ENCODE assay signal across 17 cellular contexts in the genomic region with DNA sequence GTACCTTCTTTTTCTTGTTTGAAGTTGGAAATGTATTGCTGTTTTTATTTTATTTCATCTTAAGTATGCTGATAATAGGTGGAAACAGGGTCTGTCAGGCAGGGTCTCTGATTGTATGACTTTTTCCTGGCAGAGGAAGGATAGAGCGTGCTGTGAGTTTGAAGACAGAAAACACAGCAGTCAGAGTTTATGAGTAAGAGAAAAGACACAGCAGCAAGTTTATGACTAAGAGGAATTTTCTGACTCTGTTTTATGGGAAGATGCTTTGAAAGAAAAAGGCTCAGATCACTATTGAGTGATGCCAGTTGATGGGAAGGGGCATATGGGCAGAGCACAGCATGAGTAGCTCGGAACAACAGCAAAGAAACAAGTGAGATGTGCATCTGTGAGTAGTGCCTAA.
DNase-seq lines count a peak whose midpoint lies in the region; ATAC-seq and TF ChIP-seq lines count a peak whose summit lies in the region.
"Had no signal": no experiment of that assay in that cellular context is flagged by ENCODE, and none has a peak within 500 bp of the region (broad histone marks: within the 10 kb centered on the region; RNA-seq: fewer than 3 reads in every experiment).

No MANE protein-coding gene starts in this region.

- TF ChIP-seq CTCF in SK-N-SH (IDR thresholded peaks at IDR 0.05): no peak
- TF ChIP-seq CTCF in fibroblast of villous mesenchyme (IDR thresholded peaks at IDR 0.05; ENCODE audit: insufficient read depth, low read depth, low read length): no peak
- TF ChIP-seq CTCF in osteoblast (IDR thresholded peaks at IDR 0.05; ENCODE audit: extremely low read depth, low read depth, low read length): no peak
- no peak for TF ChIP-seq CTCF in upper lobe of right lung (IDR thresholded peaks at IDR 0.05)

- DNase-seq in SK-N-SH (no peak), fibroblast of villous mesenchyme (ENCODE audit: low read depth) (peak; percentile 22), osteoblast (ENCODE audit: insufficient read length, low spot score, missing footprints) (no peak), upper lobe of right lung (no peak), NCI-H2196 treated with DMSO at 0.1 percent for 48 hours (lab: John Stamatoyannopoulos, UW; ENCODE audit: unreplicated experiment) (no peak)
- DNase-seq in natural killer cell treated with Interleukin-12 subunit alpha and Interleukin-12 subunit beta and Interleukin-15 and Interleukin-18, amount 100 ng/mL, for 72 hours (ENCODE audit: low spot score): no peak
- DNase-seq: DMS 273 treated with DMSO at 0.1 percent for 48 hours, H9, NCI-H1048, NCI-H146, NCI-H2081 treated with DMSO at 0.1 percent for 48 hours, NCI-H226, NCI-H526 treated with DMSO at 0.1 percent for 48 hours had no signal

- H3K9me2 ChIP-seq in SK-N-SH: no peaks in the 10 kb centered on the region; the same call in 1 of the 2 replicates

- H3K4me1 Mint-ChIP-seq in natural killer cell treated with Interleukin-12 subunit alpha and Interleukin-12 subunit beta and Interleukin-15 and Interleukin-18, amount 100 ng/mL, for 72 hours (ENCODE audit: low read depth in 2 of 2): no peaks in the 10 kb centered on the region
- H3K4me1 Mint-ChIP-seq: H9 had no signal

- peak overlapping the region; percentile 45; the same call in 1 of the 2 replicates for H2AFZ ChIP-seq in SK-N-SH (ENCODE audit: low read depth)
- peak overlapping the region; percentile 12 for H2AFZ ChIP-seq in osteoblast (ENCODE audit: low read length)

- H3K4me1 ChIP-seq in SK-N-SH (ENCODE audit: control insufficient read depth in 1 of 2, insufficient read depth in 2 of 2, low read depth in 1 of 2, low read length in 1 of 2) (no peaks in the 10 kb centered on the region), osteoblast (ENCODE audit: insufficient read depth, low read length) (no peaks in the 10 kb centered on the region), upper lobe of right lung (no peaks in the 10 kb centered on the region)
- H3K4me1 ChIP-seq: BLaER1 had no signal

- TF ChIP-seq EP300 in SK-N-SH (IDR thresholded peaks at IDR 0.05; ENCODE audit: borderline replicate concordance in 1 of 2, low read depth in 1 of 2, low read length in 1 of 2): no peak

- no peak overlapping the region for H3K4me3 Mint-ChIP-seq in natural killer cell treated with Interleukin-12 subunit alpha and Interleukin-12 subunit beta and Interleukin-15 and Interleukin-18, amount 100 ng/mL, for 72 hours
- H3K4me3 Mint-ChIP-seq: H9 had no signal

- POLR2A ChIA-PET in SK-N-SH (lab: Yijun Ruan, JAX): no interaction called here

- H3K4me2 ChIP-seq in SK-N-SH (no peak overlapping the region), osteoblast (ENCODE audit: insufficient read depth, low read length) (no peak overlapping the region)
- H3K4me2 ChIP-seq: BLaER1 had no signal

- H3K27me3 ChIP-seq in SK-N-SH (ENCODE audit: insufficient read depth) (no peaks in the 10 kb centered on the region), osteoblast (ENCODE audit: insufficient read depth, low read length) (no peaks in the 10 kb centered on the region), upper lobe of right lung (no peaks in the 10 kb centered on the region)
- H3K27me3 ChIP-seq: BLaER1 had no signal

- no peak for TF ChIP-seq RAD21 in SK-N-SH (IDR thresholded peaks at IDR 0.05; ENCODE audit: low read length)

- H3K79me2 ChIP-seq in SK-N-SH (ENCODE audit: insufficient read depth): no peaks in the 10 kb centered on the region
- no peaks in the 10 kb centered on the region for H3K79me2 ChIP-seq in osteoblast (ENCODE audit: insufficient read depth, low read length)

- H3K36me3 ChIP-seq in SK-N-SH (replicated peaks in 1 of 2; ENCODE audit: control insufficient read depth in 1 of 2, insufficient read depth in 2 of 2, low read length in 1 of 2) (no peaks in the 10 kb centered on the region), osteoblast (ENCODE audit: insufficient read depth, low read length) (no peaks in the 10 kb centered on the region), upper lobe of right lung (no peaks in the 10 kb centered on the region)
- H3K36me3 ChIP-seq: BLaER1 had no signal

- no peaks in the 10 kb centered on the region for H3K9me3 Mint-ChIP-seq in natural killer cell treated with Interleukin-12 subunit alpha and Interleukin-12 subunit beta and Interleukin-15 and Interleukin-18, amount 100 ng/mL, for 72 hours

- CTCF ChIA-PET in SK-N-SH (lab: Yijun Ruan, JAX): no interaction called here

- 53% methylated on average over 2 of the region's 2 CpGs for WGBS in SK-N-SH (ENCODE audit: low lambda C conversion rate)

- H4K20me1 ChIP-seq in SK-N-SH (ENCODE audit: insufficient read depth) (no peaks in the 10 kb centered on the region), osteoblast (ENCODE audit: insufficient read depth, low read length) (no peaks in the 10 kb centered on the region)
- H4K20me1 ChIP-seq: BLaER1 had no signal

- no peaks in the 10 kb centered on the region for H3K36me3 Mint-ChIP-seq in natural killer cell treated with Interleukin-12 subunit alpha and Interleukin-12 subunit beta and Interleukin-15 and Interleukin-18, amount 100 ng/mL, for 72 hours

- no peaks in the 10 kb centered on the region for H3K27me3 Mint-ChIP-seq in natural killer cell treated with Interleukin-12 subunit alpha and Interleukin-12 subunit beta and Interleukin-15 and Interleukin-18, amount 100 ng/mL, for 72 hours

- H3K27ac Mint-ChIP-seq in natural killer cell treated with Interleukin-12 subunit alpha and Interleukin-12 subunit beta and Interleukin-15 and Interleukin-18, amount 100 ng/mL, for 72 hours: no peak overlapping the region
- H3K27ac Mint-ChIP-seq: H9 had no signal

- H3K27ac ChIP-seq in SK-N-SH (ENCODE audit: low read depth in 2 of 2, low read length in 1 of 2): no peak overlapping the region
- H3K27ac ChIP-seq in osteoblast (ENCODE audit: low read depth, low read length): no peak overlapping the region
- no peak overlapping the region for H3K27ac ChIP-seq in upper lobe of right lung
- H3K27ac ChIP-seq: 22Rv1, BLaER1 had no signal

- no peak for ATAC-seq in SK-N-SH treated with all-trans-retinoic acid at 6 μM for 48 hours
- ATAC-seq in upper lobe of right lung: no peak
- no peak for ATAC-seq in activated CD4-positive, CD25-positive, alpha-beta regulatory T cell treated with anti-CD3 and anti-CD28 coated beads, Interleukin-2, amount 50 U/mL, for 24 hours
- ATAC-seq in natural killer cell treated with Interleukin-12 subunit alpha and Interleukin-12 subunit beta and Interleukin-15 and Interleukin-18, amount 100 ng/mL, for 72 hours: no peak

- H3K9ac ChIP-seq in SK-N-SH: no peak overlapping the region
- H3K9ac ChIP-seq: BLaER1 had no signal

- intact Hi-C loops in upper lobe of right lung (cut with DNase I): no loop called here

- no peaks in the 10 kb centered on the region for H3F3A ChIP-seq in SK-N-SH (replicated peaks; ENCODE audit: insufficient read depth)

- H3K4me3 ChIP-seq in SK-N-SH (ENCODE audit: low read depth in 2 of 2, low read length in 1 of 2): no peak overlapping the region
- H3K4me3 ChIP-seq in fibroblast of villous mesenchyme (ENCODE audit: low read depth, low read length): no peak overlapping the region
- H3K4me3 ChIP-seq in osteoblast (ENCODE audit: insufficient read depth, low read length): no peak overlapping the region
- no peak overlapping the region for H3K4me3 ChIP-seq in upper lobe of right lung
- H3K4me3 ChIP-seq: BLaER1 had no signal

- H3K9me3 ChIP-seq in SK-N-SH (no peaks in the 10 kb centered on the region), osteoblast (ENCODE audit: low read depth, low read length) (no peaks in the 10 kb centered on the region), upper lobe of right lung (no peaks in the 10 kb centered on the region)

TF ChIP-seq in SK-N-SH, 30 proteins besides CTCF, POLR2A, EP300 and RAD21 (continues in another document):
- no peak for TF ChIP-seq TCF12 (IDR thresholded peaks at IDR 0.05)
- TF ChIP-seq, protein P1, sequence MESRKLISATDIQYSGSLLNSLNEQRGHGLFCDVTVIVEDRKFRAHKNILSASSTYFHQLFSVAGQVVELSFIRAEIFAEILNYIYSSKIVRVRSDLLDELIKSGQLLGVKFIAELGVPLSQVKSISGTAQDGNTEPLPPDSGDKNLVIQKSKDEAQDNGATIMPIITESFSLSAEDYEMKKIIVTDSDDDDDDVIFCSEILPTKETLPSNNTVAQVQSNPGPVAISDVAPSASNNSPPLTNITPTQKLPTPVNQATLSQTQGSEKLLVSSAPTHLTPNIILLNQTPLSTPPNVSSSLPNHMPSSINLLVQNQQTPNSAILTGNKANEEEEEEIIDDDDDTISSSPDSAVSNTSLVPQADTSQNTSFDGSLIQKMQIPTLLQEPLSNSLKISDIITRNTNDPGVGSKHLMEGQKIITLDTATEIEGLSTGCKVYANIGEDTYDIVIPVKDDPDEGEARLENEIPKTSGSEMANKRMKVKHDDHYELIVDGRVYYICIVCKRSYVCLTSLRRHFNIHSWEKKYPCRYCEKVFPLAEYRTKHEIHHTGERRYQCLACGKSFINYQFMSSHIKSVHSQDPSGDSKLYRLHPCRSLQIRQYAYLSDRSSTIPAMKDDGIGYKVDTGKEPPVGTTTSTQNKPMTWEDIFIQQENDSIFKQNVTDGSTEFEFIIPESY (IDR thresholded peaks at IDR 0.05; ENCODE audit: borderline replicate concordance, low read depth): no peak
- no peak for TF ChIP-seq EZH2phosphoT487 (IDR thresholded peaks at IDR 0.05; ENCODE audit: borderline replicate concordance, low read depth)
- no peak for TF ChIP-seq FOXM1 (IDR thresholded peaks at IDR 0.05; ENCODE audit: low read depth)
- TF ChIP-seq NFIC (IDR thresholded peaks at IDR 0.05; ENCODE audit: borderline replicate concordance): no peak

TF ChIP-seq in SK-N-SH treated with all-trans-retinoic acid at 6 μM for 48 hours, 23 proteins besides CTCF, POLR2A, EP300 and RAD21 (continues in another document):
- TF ChIP-seq SNAI2 (CRISPR knock-in tag; IDR thresholded peaks at IDR 0.05): no peak
- TF ChIP-seq, protein P2, sequence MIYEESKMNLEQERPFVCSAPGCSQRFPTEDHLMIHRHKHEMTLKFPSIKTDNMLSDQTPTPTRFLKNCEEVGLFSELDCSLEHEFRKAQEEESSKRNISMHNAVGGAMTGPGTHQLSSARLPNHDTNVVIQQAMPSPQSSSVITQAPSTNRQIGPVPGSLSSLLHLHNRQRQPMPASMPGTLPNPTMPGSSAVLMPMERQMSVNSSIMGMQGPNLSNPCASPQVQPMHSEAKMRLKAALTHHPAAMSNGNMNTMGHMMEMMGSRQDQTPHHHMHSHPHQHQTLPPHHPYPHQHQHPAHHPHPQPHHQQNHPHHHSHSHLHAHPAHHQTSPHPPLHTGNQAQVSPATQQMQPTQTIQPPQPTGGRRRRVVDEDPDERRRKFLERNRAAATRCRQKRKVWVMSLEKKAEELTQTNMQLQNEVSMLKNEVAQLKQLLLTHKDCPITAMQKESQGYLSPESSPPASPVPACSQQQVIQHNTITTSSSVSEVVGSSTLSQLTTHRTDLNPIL (CRISPR knock-in tag; IDR thresholded peaks at IDR 0.05; ENCODE audit: low read depth): no peak
- TF ChIP-seq ESRRG (CRISPR knock-in tag; IDR thresholded peaks at IDR 0.05): no peak
- TF ChIP-seq CSDC2 (CRISPR knock-in tag; IDR thresholded peaks at IDR 0.05): no peak
- TF ChIP-seq ZNF565 (CRISPR knock-in tag; conservative IDR thresholded peaks at IDR 0.05; ENCODE audit: low read depth): no peak
